In genomic region chr17:1485748-1486376, GRCh38 we compare ENCODE assay signal across 8 cellular contexts. TPM values are rescaled to one million over a fixed set of nuclear protein-coding genes. Genes with fewer than 3 reads are reported as not detected.
DNase-seq lines count a peak whose midpoint lies in the region; ATAC-seq and TF ChIP-seq lines count a peak whose summit lies in the region.

No MANE protein-coding gene starts in this region.

- ATAC-seq in left lung (peak; percentile 21), HG02938 (IDR thresholded peaks at IDR 0.05; ENCODE audit: unreplicated experiment) (no peak)

- H3K36me3 ChIP-seq in left lung = peaks cover 0 to 28% of the 10 kb centered on the region in 2 donors

- H3K27ac Mint-ChIP-seq in chondrocyte (ENCODE audit: unreplicated experiment) = peak overlapping the region; percentile 85

- H3K27ac ChIP-seq in HL-60 (replicated peaks) (no peak overlapping the region), left lung (peak overlapping the region; percentile 90 to 93)

- TF ChIP-seq CTCF in GM13976 (IDR thresholded peaks at IDR 0.05; ENCODE audit: borderline replicate concordance, control extremely low read depth, extremely low read depth, insufficient read depth, missing control alignments) (no peak), HL-60 (IDR thresholded peaks at IDR 0.05; ENCODE audit: insufficient read depth, low read length) (no peak), chondrocyte (IDR thresholded peaks at IDR 0.05) (no peak), left lung (IDR thresholded peaks at IDR 0.05) (no peak)

- in situ Hi-C loops in GM13976 (cut with MboI; ENCODE audit: low sequenced_read_pairs, unreplicated experiment) = no loop called here

- peaks cover 21% of the 10 kb centered on the region for H3K36me3 Mint-ChIP-seq in chondrocyte (ENCODE audit: low read depth)

- peak overlapping the region; percentile 59 for H3K4me3 Mint-ChIP-seq in chondrocyte (ENCODE audit: unreplicated experiment)

- peaks cover 53% of the 10 kb centered on the region for H3K4me1 Mint-ChIP-seq in chondrocyte (ENCODE audit: low read depth)

- no peaks in the 10 kb centered on the region for H3K9me3 ChIP-seq in left lung

- H3K4me1 ChIP-seq in left lung = peaks cover 23 to 68% of the 10 kb centered on the region in 2 donors

- no peaks in the 10 kb centered on the region for H3K9me3 Mint-ChIP-seq in chondrocyte (ENCODE audit: low read depth)

- no peaks in the 10 kb centered on the region for H3K27me3 Mint-ChIP-seq in chondrocyte (ENCODE audit: low read depth)

- H3K4me3 ChIP-seq in HL-60 (replicated peaks; ENCODE audit: insufficient read depth, low read length) (peak overlapping the region; percentile 37), left lung (peak overlapping the region; percentile 62 to 82)

- peaks cover 10% of the 10 kb centered on the region for H3K27me3 ChIP-seq in HL-60 (ENCODE audit: insufficient read depth, poor library complexity, severe bottlenecking)
- peaks cover 0 to 48% of the 10 kb centered on the region in 2 donors for H3K27me3 ChIP-seq in left lung

- intact Hi-C loops in left lung (cut with DNase I) = no loop called here

- DNase-seq in GM13976 (ENCODE audit: low spot score) = peak; percentile 82
- DNase-seq in HL-60 (ENCODE audit: low read depth in 1 of 2, low spot score in 1 of 2) = no peak
- DNase-seq in activated CD4-positive, CD25-positive, alpha-beta regulatory T cell (lab: John Stamatoyannopoulos, UW) = peak; percentile 33 to 40 (median 38)
- no peak for DNase-seq in chondrocyte (ENCODE audit: low spot score)
- DNase-seq in left lung = peak; percentile 70 to 92
- peak; percentile 42 for DNase-seq in stimulated activated CD8-positive, alpha-beta memory T cell treated with anti-CD3 and anti-CD28 coated beads, Interleukin-15, amount 100 ng/mL, for 24 hours (ENCODE audit: low read depth)
- no peak for DNase-seq in NK-92 treated with Interleukin-12 subunit alpha and Interleukin-12 subunit beta, amount 100 ng/mL, for 24 hours (lab: John Stamatoyannopoulos, UW)

RNA-seq across cellular contexts. Expression of gene MYO1C, which starts 6.6 kb away (rescaled TPM):
- total RNA-seq in chondrocyte (216 to 329 TPM (median 329 TPM) in 3 replicates), left lung (100 to 1,000 TPM; 242 to 282 TPM)

RNA-seq across cellular contexts. Expression of gene CRK, which starts 29.8 kb away (rescaled TPM):
- total RNA-seq in chondrocyte = 65.8 to 70.4 TPM (median 70.4 TPM) in 3 replicates
- total RNA-seq in left lung = 10 to 100 TPM; 65.4 to 84.0 TPM

RNA-seq across cellular contexts. Expression of gene INPP5K, which starts 30.6 kb away (rescaled TPM):
- total RNA-seq in chondrocyte = 30.2 to 35.3 TPM (median 34.3 TPM) in 3 replicates
- 10 to 100 TPM; 41.9 to 51.1 TPM for total RNA-seq in left lung

Comparison
In these comparisons a context has a peak if more than half of its experiments do, and no peak if none do; other contexts are left out.
1. DNase-seq: peak in GM13976 (single experiment), activated CD4-positive, CD25-positive, alpha-beta regulatory T cell (4 of 4), left lung (2 of 2) and stimulated activated CD8-positive, alpha-beta memory T cell treated with anti-CD3 and anti-CD28 coated beads, Interleukin-15, amount 100 ng/mL, for 24 hours (single experiment); none in HL-60 (0 of 2), chondrocyte (single experiment) and NK-92 treated with Interleukin-12 subunit alpha and Interleukin-12 subunit beta, amount 100 ng/mL, for 24 hours (single experiment).